ENCODE assay signal across 14 cellular contexts in genomic region chr2:128501700-128502099, GRCh38.
"Had no signal": no experiment of that assay in that cellular context is flagged by ENCODE, and none has a peak within 500 bp of the region (broad histone marks: within the 10 kb centered on the region; RNA-seq: fewer than 3 reads in every experiment).

No MANE protein-coding gene starts in this region.

- H3K4me1 Mint-ChIP-seq: activated CD4-positive, alpha-beta T cell treated with anti-CD3 and anti-CD28 coated beads for 36 hours; activated CD8-positive, alpha-beta memory T cell treated with anti-CD3 and anti-CD28 coated beads, Interleukin-2, amount 10 ng/mL, durations not matched to agents 7 days and 5 days had no signal

- H3K36me3 ChIP-seq: brain microvascular endothelial cell, colonic mucosa, spleen had no signal

- H3K4me3 ChIP-seq: colonic mucosa, spleen had no signal

- H3K9me3 ChIP-seq: colonic mucosa, spleen had no signal

- H3K27me3 Mint-ChIP-seq: activated CD4-positive, alpha-beta memory T cell treated with anti-CD3 and anti-CD28 coated beads for 36 hours had no signal

- H3K27ac Mint-ChIP-seq: activated CD4-positive, alpha-beta memory T cell treated with anti-CD3 and anti-CD28 coated beads for 36 hours; activated CD4-positive, alpha-beta T cell treated with anti-CD3 and anti-CD28 coated beads for 36 hours; activated CD8-positive, alpha-beta memory T cell treated with anti-CD3 and anti-CD28 coated beads, Interleukin-2, amount 10 ng/mL, durations not matched to agents 7 days and 5 days; stimulated activated naive B cell treated with anti-CD40 and anti-IgM and Interleukin-4, amounts not matched to agents 10 μg/mL and 1 μg/mL and 100 μg/mL, for 72 hours; T-helper 2 cell treated with Interferon-gamma antibody and Interleukin-4, amounts not matched to agents 5 μg/mL and 100 μg/mL, for 36 hours had no signal

- H3K4me1 ChIP-seq: colonic mucosa had no signal

- H3K27ac ChIP-seq: brain microvascular endothelial cell, colonic mucosa, spleen had no signal

- H3K36me3 Mint-ChIP-seq: activated CD4-positive, alpha-beta memory T cell treated with anti-CD3 and anti-CD28 coated beads for 36 hours; activated CD8-positive, alpha-beta memory T cell treated with anti-CD3 and anti-CD28 coated beads, Interleukin-2, amount 10 ng/mL, durations not matched to agents 7 days and 5 days; stimulated activated naive B cell treated with anti-CD40 and anti-IgM and Interleukin-4, amounts not matched to agents 10 μg/mL and 1 μg/mL and 100 μg/mL, for 72 hours had no signal

- DNase-seq: activated CD4-positive, alpha-beta memory T cell treated with anti-CD3 and anti-CD28 coated beads for 36 hours; activated CD4-positive, alpha-beta T cell treated with anti-CD3 and anti-CD28 coated beads for 36 hours; activated CD8-positive, alpha-beta memory T cell treated with anti-CD3 and anti-CD28 coated beads, Interleukin-2, amount 10 ng/mL, durations not matched to agents 7 days and 5 days; activated naive CD4-positive, alpha-beta T cell treated with anti-CD3 and anti-CD28 coated beads, Interleukin-2, amount 50 U/mL, for 16 hours; activated T-cell treated with anti-CD3 and anti-CD28 coated beads, Interleukin-2, amount 50 U/mL, for 1 hour; brain microvascular endothelial cell; central memory CD4-positive, alpha-beta T cell; colonic mucosa; hypothalamus; midbrain; spleen; stimulated activated CD4-positive, alpha-beta T cell treated with anti-CD3 and anti-CD28 coated beads, Interleukin-4, amount 100 ng/mL, for 4 hours; stimulated activated naive B cell treated with anti-CD40 and anti-IgM and Interleukin-4, amounts not matched to agents 10 μg/mL and 1 μg/mL and 100 μg/mL, for 72 hours had no signal

- H3K4me3 Mint-ChIP-seq: activated CD4-positive, alpha-beta memory T cell treated with anti-CD3 and anti-CD28 coated beads for 36 hours; activated CD4-positive, alpha-beta T cell treated with anti-CD3 and anti-CD28 coated beads for 36 hours; activated CD8-positive, alpha-beta memory T cell treated with anti-CD3 and anti-CD28 coated beads, Interleukin-2, amount 10 ng/mL, durations not matched to agents 7 days and 5 days; stimulated activated naive B cell treated with anti-CD40 and anti-IgM and Interleukin-4, amounts not matched to agents 10 μg/mL and 1 μg/mL and 100 μg/mL, for 72 hours; T-helper 2 cell treated with Interferon-gamma antibody and Interleukin-4, amounts not matched to agents 5 μg/mL and 100 μg/mL, for 36 hours had no signal

- H3K9me3 Mint-ChIP-seq: activated CD4-positive, alpha-beta memory T cell treated with anti-CD3 and anti-CD28 coated beads for 36 hours; stimulated activated naive B cell treated with anti-CD40 and anti-IgM and Interleukin-4, amounts not matched to agents 10 μg/mL and 1 μg/mL and 100 μg/mL, for 72 hours; T-helper 2 cell treated with Interferon-gamma antibody and Interleukin-4, amounts not matched to agents 5 μg/mL and 100 μg/mL, for 36 hours had no signal

- H3K27me3 ChIP-seq: brain microvascular endothelial cell, colonic mucosa, spleen had no signal
